ENCODE assay signal across 9 cellular contexts in the genomic region with DNA sequence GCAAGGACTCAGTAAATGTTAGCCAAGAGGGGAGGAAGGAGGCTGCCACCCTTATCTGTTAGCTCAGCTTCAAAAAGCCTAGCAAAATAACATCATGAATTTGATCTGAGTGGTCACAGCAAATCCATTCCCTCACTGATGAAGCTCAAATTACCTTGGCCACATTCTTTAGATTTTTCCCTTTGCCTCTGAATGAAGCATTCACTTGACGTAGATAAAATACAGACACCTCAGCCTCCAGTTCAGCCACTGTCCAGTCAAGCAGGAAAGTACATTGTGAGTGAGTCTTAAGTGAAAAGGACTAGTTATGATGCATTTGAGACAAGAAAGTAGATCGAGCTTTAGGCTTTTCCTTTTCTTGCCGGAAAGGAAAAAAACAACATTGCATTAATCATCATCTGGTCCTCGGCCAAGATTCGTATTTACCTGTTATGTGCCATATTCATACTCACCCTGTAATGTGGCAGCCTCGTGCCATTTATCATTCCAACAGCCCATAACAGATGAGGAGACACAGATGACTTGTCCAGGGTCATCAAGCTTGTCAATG.
DNase-seq lines count a peak whose midpoint lies in the region; ATAC-seq and TF ChIP-seq lines count a peak whose summit lies in the region.
"Had no signal": no experiment of that assay in that cellular context is flagged by ENCODE, and none has a peak within 500 bp of the region (broad histone marks: within the 10 kb centered on the region; RNA-seq: fewer than 3 reads in every experiment).

No MANE protein-coding gene starts in this region.

- DNase-seq in HCT116 (ENCODE audit: low read depth, low spot score) (peak; percentile 64), SW 1271 (lab: John Stamatoyannopoulos, UW) (peak; percentile 20 to 81), fibroblast of the aortic adventitia (ENCODE audit: low read depth) (peak; percentile 71), gastrocnemius medialis (no peak), NCI-H2227 (lab: John Stamatoyannopoulos, UW; ENCODE audit: unreplicated experiment) (no peak), pons (ENCODE audit: low spot score) (no peak), GOT3 (lab: John Stamatoyannopoulos, UW) (no peak)
- DNase-seq: NCI-H82 had no signal

- no peak overlapping the region for H2AFZ ChIP-seq in HCT116 (ENCODE audit: low read depth, low read length, poor library complexity, severe bottlenecking)

- H3K36me3 ChIP-seq in HCT116 (ENCODE audit: control insufficient read depth in 1 of 2, insufficient read depth in 2 of 2, low read length in 2 of 2) (no peaks in the 10 kb centered on the region), gastrocnemius medialis (no peaks in the 10 kb centered on the region)

- TF ChIP-seq RAD21 in HCT116 (IDR thresholded peaks at IDR 0.05; ENCODE audit: low read depth), result no peak

- no TSS peak for BruUV-seq in HCT116 (replicated peaks; lab: Mats Ljungman, UMichigan)

- no peaks in the 10 kb centered on the region for H3K9me2 ChIP-seq in HCT116 (ENCODE audit: insufficient read depth)

- H3K9ac ChIP-seq in HCT116 (ENCODE audit: low read length), result peak overlapping the region; percentile 37

- H3K4me2 ChIP-seq in HCT116 (ENCODE audit: low read length), result peak overlapping the region; percentile 73

- H3K27me3 ChIP-seq in HCT116 (ENCODE audit: insufficient read depth, low read length) (no peaks in the 10 kb centered on the region), gastrocnemius medialis (no peaks in the 10 kb centered on the region)

- ATAC-seq in HCT116 (peak; percentile 82), gastrocnemius medialis (no peak), GM21381 (IDR thresholded peaks at IDR 0.05; ENCODE audit: unreplicated experiment) (no peak)

- H3K4me1 ChIP-seq in HCT116 (ENCODE audit: control insufficient read depth in 1 of 2, insufficient read depth in 2 of 2, low read length in 2 of 2), result peaks cover 33 to 42% of the 10 kb centered on the region in 2 experiments
- H3K4me1 ChIP-seq in gastrocnemius medialis, result peaks cover 65 to 69% of the 10 kb centered on the region in 2 donors

- TF ChIP-seq CTCF in HCT116 (IDR thresholded peaks at IDR 0.05 in 2 of 3, conservative IDR thresholded peaks at IDR 0.05 in 1 of 3; ENCODE audit: borderline replicate concordance in 1 of 3, insufficient read depth in 1 of 3, low read depth in 2 of 3, low read length in 2 of 3) (no peak), fibroblast of the aortic adventitia (IDR thresholded peaks at IDR 0.05; ENCODE audit: insufficient read depth, low read length) (no peak), gastrocnemius medialis (IDR thresholded peaks at IDR 0.05 in 4 of 5, conservative IDR thresholded peaks at IDR 0.05 in 1 of 5) (no peak)

- POLR2A ChIA-PET in HCT116 (lab: Charles Lee), result no interaction called here

- H3K27ac ChIP-seq in HCT116 (ENCODE audit: low read depth, low read length) (peak overlapping the region; percentile 72), gastrocnemius medialis (peak overlapping the region; percentile 83 to 89 (median 86))

- TF ChIP-seq POLR2A in HCT116 (IDR thresholded peaks at IDR 0.05; ENCODE audit: borderline replicate concordance, extremely low read depth, insufficient read depth, insufficient read length), result no peak
- no peak for TF ChIP-seq POLR2A in gastrocnemius medialis (IDR thresholded peaks at IDR 0.05)

- no peaks in the 10 kb centered on the region for H3K79me2 ChIP-seq in HCT116 (ENCODE audit: insufficient read depth, low read length)

- in situ Hi-C loops in gastrocnemius medialis (cut with MboI; ENCODE audit: low sequenced_read_pairs in 4 of 4), result loop anchor here in 2 of 4 donors (25.0 kb wide), 2 partner anchors 1084 to 1584 kb away; a partner anchor contains a TSS

- RAD21 ChIA-PET in HCT116 (lab: Charles Lee; ENCODE audit: low non-redundant PET in 1 of 2, low total read pairs in 2 of 2, uncharacterized antibody in 2 of 2, unreplicated experiment in 2 of 2), result no interaction called here

- H3K4me3 ChIP-seq in HCT116 (replicated peaks in 1 of 2; ENCODE audit: low read depth in 1 of 2, low read length in 2 of 2), result peak overlapping the region; percentile 18 to 38; a peak in 3 of 4 replicates
- no peak overlapping the region for H3K4me3 ChIP-seq in fibroblast of the aortic adventitia (ENCODE audit: low read depth, low read length)
- no peak overlapping the region for H3K4me3 ChIP-seq in gastrocnemius medialis

- intact Hi-C loops in HCT116 (cut with micrococcal nuclease), result no loop called here
- intact Hi-C loops in gastrocnemius medialis (cut with DNase I; ENCODE audit: low total_unique reads), result loop anchor here (2.0 to 10.0 kb wide), 3 partner anchors 39 to 219 kb away; a partner anchor contains a TSS

- no peaks in the 10 kb centered on the region for H3K9me3 ChIP-seq in HCT116 (ENCODE audit: control insufficient read depth in 1 of 2, insufficient read depth in 1 of 2, low read depth in 1 of 2, low read length in 2 of 2)
- H3K9me3 ChIP-seq in gastrocnemius medialis, result no peaks in the 10 kb centered on the region

- CTCF ChIA-PET in HCT116 (lab: Charles Lee), result no interaction called here

- H4K20me1 ChIP-seq in HCT116 (ENCODE audit: insufficient read depth), result no peaks in the 10 kb centered on the region

TF ChIP-seq in HCT116, 20 proteins besides CTCF, POLR2A, EP300 and RAD21:
- no peak for TF ChIP-seq EZH2phosphoT487 (IDR thresholded peaks at IDR 0.05; ENCODE audit: borderline replicate concordance)
- no peak for TF ChIP-seq EGR1 (IDR thresholded peaks at IDR 0.05; ENCODE audit: low read depth)
- peak; percentile 63 for TF ChIP-seq JUND (IDR thresholded peaks at IDR 0.05)
- TF ChIP-seq, protein P1, sequence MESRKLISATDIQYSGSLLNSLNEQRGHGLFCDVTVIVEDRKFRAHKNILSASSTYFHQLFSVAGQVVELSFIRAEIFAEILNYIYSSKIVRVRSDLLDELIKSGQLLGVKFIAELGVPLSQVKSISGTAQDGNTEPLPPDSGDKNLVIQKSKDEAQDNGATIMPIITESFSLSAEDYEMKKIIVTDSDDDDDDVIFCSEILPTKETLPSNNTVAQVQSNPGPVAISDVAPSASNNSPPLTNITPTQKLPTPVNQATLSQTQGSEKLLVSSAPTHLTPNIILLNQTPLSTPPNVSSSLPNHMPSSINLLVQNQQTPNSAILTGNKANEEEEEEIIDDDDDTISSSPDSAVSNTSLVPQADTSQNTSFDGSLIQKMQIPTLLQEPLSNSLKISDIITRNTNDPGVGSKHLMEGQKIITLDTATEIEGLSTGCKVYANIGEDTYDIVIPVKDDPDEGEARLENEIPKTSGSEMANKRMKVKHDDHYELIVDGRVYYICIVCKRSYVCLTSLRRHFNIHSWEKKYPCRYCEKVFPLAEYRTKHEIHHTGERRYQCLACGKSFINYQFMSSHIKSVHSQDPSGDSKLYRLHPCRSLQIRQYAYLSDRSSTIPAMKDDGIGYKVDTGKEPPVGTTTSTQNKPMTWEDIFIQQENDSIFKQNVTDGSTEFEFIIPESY (IDR thresholded peaks at IDR 0.05; ENCODE audit: extremely low read depth, insufficient replicate concordance, low read length), result no peak
- TF ChIP-seq SP1 (IDR thresholded peaks at IDR 0.05; ENCODE audit: low read depth), result peak; percentile 64
- TF ChIP-seq YY1 (IDR thresholded peaks at IDR 0.05; ENCODE audit: extremely low read depth, insufficient replicate concordance, low read depth, low read length), result no peak
- TF ChIP-seq CBX3 (IDR thresholded peaks at IDR 0.05; ENCODE audit: low read depth), result peak; percentile 87; the same call in 1 of the 2 replicates
- peak; percentile 38; the same call in 1 of the 2 replicates for TF ChIP-seq SIN3A (IDR thresholded peaks at IDR 0.05; ENCODE audit: low read depth)
- TF ChIP-seq FOSL1 (IDR thresholded peaks at IDR 0.05; ENCODE audit: low read depth), result peak; percentile 77
- TF ChIP-seq ZFX (IDR thresholded peaks at IDR 0.05), result no peak
- no peak for TF ChIP-seq POLR2AphosphoS5 (IDR thresholded peaks at IDR 0.05; ENCODE audit: low read depth, low read length)
- no peak for TF ChIP-seq ELF1 (IDR thresholded peaks at IDR 0.05; ENCODE audit: borderline replicate concordance, low read depth)
- TF ChIP-seq, protein P2, sequence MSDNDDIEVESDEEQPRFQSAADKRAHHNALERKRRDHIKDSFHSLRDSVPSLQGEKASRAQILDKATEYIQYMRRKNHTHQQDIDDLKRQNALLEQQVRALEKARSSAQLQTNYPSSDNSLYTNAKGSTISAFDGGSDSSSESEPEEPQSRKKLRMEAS (IDR thresholded peaks at IDR 0.05), result peak; percentile 81
- TF ChIP-seq SRF (IDR thresholded peaks at IDR 0.05; ENCODE audit: low read depth), result no peak

Comparison
In these comparisons a context has a peak if more than half of its experiments do, and no peak if none do; other contexts are left out.
1. DNase-seq: peak in HCT116 (single experiment), SW 1271 (2 of 2) and fibroblast of the aortic adventitia (single experiment); none in gastrocnemius medialis (0 of 2), NCI-H2227 (single experiment), pons (single experiment) and GOT3 (single experiment).
2. H3K4me3 ChIP-seq: peak in HCT116 (2 of 2); none in fibroblast of the aortic adventitia (single experiment) and gastrocnemius medialis (0 of 4).